In the genomic region with DNA sequence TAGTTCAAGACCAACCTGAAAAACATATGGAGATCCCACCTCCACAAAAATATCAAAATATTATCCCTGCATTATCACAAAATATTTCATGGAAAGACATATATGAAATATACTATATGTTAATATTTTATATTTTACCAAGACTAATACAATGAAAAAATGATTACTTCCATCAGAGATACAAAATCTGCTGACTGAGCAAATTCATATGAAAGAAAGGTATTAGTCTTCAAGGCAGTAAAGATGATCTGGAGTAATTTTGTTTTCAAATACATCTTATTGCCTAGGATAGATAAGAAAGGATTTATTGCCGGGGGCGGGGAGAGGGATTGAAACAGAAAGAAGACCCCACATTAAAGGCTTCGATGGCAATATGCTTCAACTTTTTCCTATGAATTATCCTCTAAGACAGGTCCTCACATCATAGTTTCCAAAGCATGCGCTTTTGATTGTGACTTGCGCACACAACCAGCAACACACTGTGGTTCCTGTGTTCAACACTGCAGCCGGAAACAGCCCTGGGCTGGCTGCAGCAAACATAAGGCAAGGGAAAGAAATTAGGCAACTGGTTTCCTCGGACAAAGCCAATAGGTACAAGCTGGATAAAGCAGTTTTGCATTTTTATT, we compare ENCODE assay signal across 12 cellular contexts.
DNase-seq lines count a peak whose midpoint lies in the region; ATAC-seq, FAIRE-seq and TF ChIP-seq lines count a peak whose summit lies in the region.
"Had no signal": no experiment of that assay in that cellular context is flagged by ENCODE, and none has a peak within 500 bp of the region (broad histone marks: within the 10 kb centered on the region; RNA-seq: fewer than 3 reads in every experiment).

No MANE protein-coding gene starts in this region.

- DNase-seq in Kasumi-1 (lab: John Stamatoyannopoulos, UW): peak; percentile 38 to 39
- DNase-seq in activated CD8-positive, alpha-beta T cell treated with anti-CD3 and anti-CD28 coated beads, Interleukin-2, amount 10 ng/mL, durations not matched to agents 7 days and 5 days: peak; percentile 48
- DNase-seq in K562 (ENCODE audit: extremely low read depth in 1 of 4, low spot score in 3 of 4): no peak
- DNase-seq in stimulated activated CD4-positive, alpha-beta T cell treated with anti-CD3 and anti-CD28 coated beads, Interleukin-4, amount 100 ng/mL, for 4 hours: peak; percentile 35 to 72
- no peak for DNase-seq in SK-N-DZ (ENCODE audit: low spot score)
- no peak for DNase-seq in tibial artery
- no peak for DNase-seq in NK-92 (lab: John Stamatoyannopoulos, UW; ENCODE audit: unreplicated experiment)
- DNase-seq in RKO (ENCODE audit: low spot score): no peak
- DNase-seq: aorta, H9, left ventricle myocardium superior, ovary had no signal

- H3K27ac Mint-ChIP-seq in activated CD8-positive, alpha-beta T cell treated with anti-CD3 and anti-CD28 coated beads, Interleukin-2, amount 10 ng/mL, durations not matched to agents 7 days and 5 days: peak overlapping the region; percentile 10

- intact Hi-C loops in K562 (cut with micrococcal nuclease) (no loop called here), tibial artery (cut with DNase I; ENCODE audit: low total_unique reads) (no loop called here)

- H2AFZ ChIP-seq in K562 (ENCODE audit: low read depth, low read length): no peak overlapping the region

- H3K36me3 ChIP-seq in K562 (ENCODE audit: control insufficient read depth, insufficient read depth, low read length) (no peaks in the 10 kb centered on the region), tibial artery (no peaks in the 10 kb centered on the region)
- H3K36me3 ChIP-seq: ovary had no signal

- H3K4me1 ChIP-seq in K562 (replicated peaks in 1 of 2; ENCODE audit: control insufficient read depth in 2 of 2, insufficient read depth in 2 of 2, low read length in 2 of 2) (peaks cover 0 to 3% of the 10 kb centered on the region in 2 experiments; a peak in 1 of 5 replicates), tibial artery (peaks cover 0 to 4% (median under 1%) of the 10 kb centered on the region in 4 donors)

- CTCF ChIA-PET in activated CD8-positive, alpha-beta T cell treated with anti-CD3 and anti-CD28 coated beads, Interleukin-2, amount 10 ng/mL, durations not matched to agents 7 days and 5 days (lab: Charles Lee): interaction anchor here (0.6 to 1.4 kb wide), 2 partner anchors 11 to 95 kb away, joined by 3 to 4 read pairs; no protein-coding TSS in a partner anchor
- CTCF ChIA-PET in K562 (lab: Yijun Ruan, JAX; ENCODE audit: low intra/inter-chr PET ratio): no interaction called here

- TF ChIP-seq POLR2A in K562 (conservative IDR thresholded peaks at IDR 0.05): no peak

- H3K4me3 ChIP-seq in K562 (no peak overlapping the region), tibial artery (no peak overlapping the region)
- H3K4me3 ChIP-seq: ovary had no signal

- H3K36me3 Mint-ChIP-seq in activated CD8-positive, alpha-beta T cell treated with anti-CD3 and anti-CD28 coated beads, Interleukin-2, amount 10 ng/mL, durations not matched to agents 7 days and 5 days (ENCODE audit: low read depth): no peaks in the 10 kb centered on the region

- no peaks in the 10 kb centered on the region for H3K27me3 Mint-ChIP-seq in activated CD8-positive, alpha-beta T cell treated with anti-CD3 and anti-CD28 coated beads, Interleukin-2, amount 10 ng/mL, durations not matched to agents 7 days and 5 days (ENCODE audit: low read depth)

- no peaks in the 10 kb centered on the region for H3K9me1 ChIP-seq in K562 (ENCODE audit: control insufficient read depth, insufficient read depth, low read length)

- no peaks in the 10 kb centered on the region for H3K9me3 ChIP-seq in K562 (replicated peaks; ENCODE audit: control insufficient read depth, insufficient read depth, low read depth, low read length)
- no peaks in the 10 kb centered on the region for H3K9me3 ChIP-seq in tibial artery
- H3K9me3 ChIP-seq: ovary had no signal

- H3K9me3 Mint-ChIP-seq in activated CD8-positive, alpha-beta T cell treated with anti-CD3 and anti-CD28 coated beads, Interleukin-2, amount 10 ng/mL, durations not matched to agents 7 days and 5 days (ENCODE audit: insufficient read depth): no peaks in the 10 kb centered on the region
- H3K9me3 Mint-ChIP-seq: H9 had no signal

- H3K79me2 ChIP-seq in K562 (ENCODE audit: control insufficient read depth, insufficient read depth, low read length): peaks cover 29% of the 10 kb centered on the region

- no peak overlapping the region for H3K4me3 Mint-ChIP-seq in activated CD8-positive, alpha-beta T cell treated with anti-CD3 and anti-CD28 coated beads, Interleukin-2, amount 10 ng/mL, durations not matched to agents 7 days and 5 days
- H3K4me3 Mint-ChIP-seq: H9 had no signal

- no peak overlapping the region for H3K4me2 ChIP-seq in K562 (ENCODE audit: insufficient read depth, low read length)

- H3K27me3 ChIP-seq in K562 (ENCODE audit: control insufficient read depth in 2 of 2, insufficient read depth in 2 of 2, low read length in 2 of 2) (no peaks in the 10 kb centered on the region), tibial artery (no peaks in the 10 kb centered on the region)
- H3K27me3 ChIP-seq: ovary had no signal

- no peak for TF ChIP-seq RAD21 in K562 (CRISPR knock-in tag; conservative IDR thresholded peaks at IDR 0.05 in 1 of 2, IDR thresholded peaks at IDR 0.05 in 1 of 2)

- POLR2A ChIA-PET in activated CD8-positive, alpha-beta T cell treated with anti-CD3 and anti-CD28 coated beads, Interleukin-2, amount 10 ng/mL, durations not matched to agents 7 days and 5 days (lab: Charles Lee): no interaction called here
- POLR2A ChIA-PET in K562 (lab: Yijun Ruan, JAX): no interaction called here

- ATAC-seq in activated CD8-positive, alpha-beta T cell treated with anti-CD3 and anti-CD28 coated beads, Interleukin-2, amount 10 ng/mL, durations not matched to agents 7 days and 5 days: peak; percentile 91
- ATAC-seq in K562: no peak
- ATAC-seq: left ventricle myocardium superior had no signal

- TF ChIP-seq CTCF in K562 (IDR thresholded peaks at IDR 0.05 in 2 of 3, conservative IDR thresholded peaks at IDR 0.05 in 1 of 3; ENCODE audit: insufficient read depth in 2 of 3, low read depth in 1 of 3, low read length in 3 of 3) (no peak), tibial artery (IDR thresholded peaks at IDR 0.05) (no peak)

- H3K4me1 Mint-ChIP-seq in activated CD8-positive, alpha-beta T cell treated with anti-CD3 and anti-CD28 coated beads, Interleukin-2, amount 10 ng/mL, durations not matched to agents 7 days and 5 days (ENCODE audit: low read depth): peaks cover 14% of the 10 kb centered on the region

- H3K9ac ChIP-seq in K562 (ENCODE audit: insufficient read depth in 1 of 2, low read depth in 2 of 2, low read length in 2 of 2): no peak overlapping the region

- peaks cover 4% of the 10 kb centered on the region; the same call in 1 of the 2 replicates for H4K20me1 ChIP-seq in K562 (replicated peaks; ENCODE audit: control insufficient read depth, insufficient read depth, low read length)

- in situ Hi-C loops in K562 (cut with MboI): no loop called here

- FAIRE-seq in K562 (lab: Jason Lieb, UNC): no peak

- WGBS in K562 (ENCODE audit: insufficient coverage, low coverage, missing lambda C conversion rate): 85% methylated on average over 7 of the region's 7 CpGs

- H3K27ac ChIP-seq in K562 (ENCODE audit: extremely low read depth, low read depth, low read length) (no peak overlapping the region), tibial artery (no peak overlapping the region)
- H3K27ac ChIP-seq: ovary had no signal

- no peak for TF ChIP-seq EP300 in K562 (IDR thresholded peaks at IDR 0.05; ENCODE audit: low read length)

- no TSS peak for BruUV-seq in K562 (replicated peaks; lab: Mats Ljungman, UMichigan)

TF ChIP-seq in K562, 482 proteins besides CTCF, POLR2A, EP300 and RAD21:
- TF ChIP-seq, protein P1, sequence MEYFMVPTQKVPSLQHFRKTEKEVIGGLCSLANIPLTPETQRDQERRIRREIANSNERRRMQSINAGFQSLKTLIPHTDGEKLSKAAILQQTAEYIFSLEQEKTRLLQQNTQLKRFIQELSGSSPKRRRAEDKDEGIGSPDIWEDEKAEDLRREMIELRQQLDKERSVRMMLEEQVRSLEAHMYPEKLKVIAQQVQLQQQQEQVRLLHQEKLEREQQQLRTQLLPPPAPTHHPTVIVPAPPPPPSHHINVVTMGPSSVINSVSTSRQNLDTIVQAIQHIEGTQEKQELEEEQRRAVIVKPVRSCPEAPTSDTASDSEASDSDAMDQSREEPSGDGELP (CRISPR knock-in tag; IDR thresholded peaks at IDR 0.05; ENCODE audit: borderline replicate concordance): no peak
- TF ChIP-seq C11orf30 (IDR thresholded peaks at IDR 0.05; ENCODE audit: low read depth) (peak; percentile 94), MAFG (tag; conservative IDR thresholded peaks at IDR 0.05) (peak; percentile 95), SMAD2 (IDR thresholded peaks at IDR 0.05; ENCODE audit: low read depth, low read length) (no peak), ZNF316 (IDR thresholded peaks at IDR 0.05) (peak; percentile 97), ZNF584 (CRISPR knock-in tag; IDR thresholded peaks at IDR 0.05; ENCODE audit: low read depth) (no peak), MAFK (IDR thresholded peaks at IDR 0.05; ENCODE audit: low read length) (peak; percentile 99), PPARD (CRISPR knock-in tag; IDR thresholded peaks at IDR 0.05) (no peak), MAFF (IDR thresholded peaks at IDR 0.05; ENCODE audit: low read length) (peak; percentile 98)
- TF ChIP-seq, protein P2, sequence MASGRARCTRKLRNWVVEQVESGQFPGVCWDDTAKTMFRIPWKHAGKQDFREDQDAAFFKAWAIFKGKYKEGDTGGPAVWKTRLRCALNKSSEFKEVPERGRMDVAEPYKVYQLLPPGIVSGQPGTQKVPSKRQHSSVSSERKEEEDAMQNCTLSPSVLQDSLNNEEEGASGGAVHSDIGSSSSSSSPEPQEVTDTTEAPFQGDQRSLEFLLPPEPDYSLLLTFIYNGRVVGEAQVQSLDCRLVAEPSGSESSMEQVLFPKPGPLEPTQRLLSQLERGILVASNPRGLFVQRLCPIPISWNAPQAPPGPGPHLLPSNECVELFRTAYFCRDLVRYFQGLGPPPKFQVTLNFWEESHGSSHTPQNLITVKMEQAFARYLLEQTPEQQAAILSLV (tag; IDR thresholded peaks at IDR 0.05): no peak

Comparison
In these comparisons a context has a peak if more than half of its experiments do, and no peak if none do; other contexts are left out.
1. DNase-seq: peak in Kasumi-1 (2 of 2), activated CD8-positive, alpha-beta T cell treated with anti-CD3 and anti-CD28 coated beads, Interleukin-2, amount 10 ng/mL, durations not matched to agents 7 days and 5 days (single experiment) and stimulated activated CD4-positive, alpha-beta T cell treated with anti-CD3 and anti-CD28 coated beads, Interleukin-4, amount 100 ng/mL, for 4 hours (2 of 2); none in K562 (0 of 4), SK-N-DZ (single experiment), tibial artery (0 of 2), NK-92 (single experiment) and RKO (single experiment).